Comparison of ENCODE assay signal across 13 cellular contexts in the genomic region with DNA sequence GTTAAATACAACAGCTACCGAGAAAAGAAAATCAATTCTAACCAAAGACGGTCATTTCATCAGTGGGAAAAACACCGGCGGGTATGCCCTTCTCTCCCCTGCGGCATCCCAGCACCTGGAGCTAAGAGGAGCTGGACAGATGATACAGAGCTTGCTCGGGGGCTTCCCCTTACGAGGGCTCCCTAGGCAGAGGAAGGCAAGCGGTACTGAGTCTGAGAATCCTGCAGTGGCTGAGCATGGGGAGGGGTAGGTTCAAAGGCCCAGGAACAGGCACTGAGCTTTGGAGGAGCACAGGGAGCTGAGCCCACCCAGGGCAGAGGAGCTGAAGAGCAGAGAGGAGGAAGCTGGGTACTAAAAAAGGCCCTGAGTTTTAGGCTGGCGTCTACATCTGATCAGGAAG. TPM values are rescaled to one million over a fixed set of nuclear protein-coding genes. Genes with fewer than 3 reads are reported as not detected.
DNase-seq lines count a peak whose midpoint lies in the region; ATAC-seq and TF ChIP-seq lines count a peak whose summit lies in the region.
"Had no signal": no experiment of that assay in that cellular context is flagged by ENCODE, and none has a peak within 500 bp of the region (broad histone marks: within the 10 kb centered on the region; RNA-seq: fewer than 3 reads in every experiment).

No MANE protein-coding gene starts in this region.

- no peaks in the 10 kb centered on the region for H3K27me3 ChIP-seq in RWPE2 (ENCODE audit: insufficient read depth, poor library complexity, severe bottlenecking)
- H3K27me3 ChIP-seq: gastrocnemius medialis, MG63 had no signal

- peaks cover 47% of the 10 kb centered on the region for H3K4me1 ChIP-seq in RWPE2 (ENCODE audit: insufficient read depth, poor library complexity, severe bottlenecking)

- peaks cover 22% of the 10 kb centered on the region for H3K36me3 ChIP-seq in RWPE2 (ENCODE audit: low read depth)
- H3K36me3 ChIP-seq: gastrocnemius medialis had no signal

- H3K27ac Mint-ChIP-seq in endothelial cell (ENCODE audit: unreplicated experiment) = no peak overlapping the region
- H3K27ac Mint-ChIP-seq in stimulated activated naive CD8-positive, alpha-beta T cell treated with anti-CD3 and anti-CD28 coated beads, Interleukin-15, amount 100 ng/mL, for 72 hours = peak overlapping the region in 1 of 2 donors; percentile 49

- no peak overlapping the region for H3K4me3 ChIP-seq in RWPE2 (ENCODE audit: severe bottlenecking)
- H3K4me3 ChIP-seq: gastrocnemius medialis, MG63 had no signal

- no peaks in the 10 kb centered on the region for H3K9me3 Mint-ChIP-seq in activated T-cell treated with anti-CD3 and anti-CD28 coated beads, Interleukin-2, amount 50 U/mL, for 4 hours
- no peaks in the 10 kb centered on the region for H3K9me3 Mint-ChIP-seq in endothelial cell (ENCODE audit: unreplicated experiment)
- H3K9me3 Mint-ChIP-seq in stimulated activated naive CD8-positive, alpha-beta T cell treated with anti-CD3 and anti-CD28 coated beads, Interleukin-15, amount 100 ng/mL, for 72 hours = no peaks in the 10 kb centered on the region

- peak overlapping the region; percentile 76 for H3K4me3 Mint-ChIP-seq in activated T-cell treated with anti-CD3 and anti-CD28 coated beads, Interleukin-2, amount 50 U/mL, for 4 hours
- peak overlapping the region; percentile 59 for H3K4me3 Mint-ChIP-seq in endothelial cell (ENCODE audit: unreplicated experiment)
- peak overlapping the region; percentile 70 for H3K4me3 Mint-ChIP-seq in stimulated activated naive CD8-positive, alpha-beta T cell treated with anti-CD3 and anti-CD28 coated beads, Interleukin-15, amount 100 ng/mL, for 72 hours

- no peak for TF ChIP-seq CTCF in RWPE2 (IDR thresholded peaks at IDR 0.05; ENCODE audit: poor library complexity, severe bottlenecking)
- TF ChIP-seq CTCF in endothelial cell (IDR thresholded peaks at IDR 0.05; ENCODE audit: unreplicated experiment) = no peak

- H3K9me3 ChIP-seq in RWPE2 (ENCODE audit: severe bottlenecking) = no peaks in the 10 kb centered on the region
- H3K9me3 ChIP-seq: gastrocnemius medialis, MG63 had no signal

- H3K4me1 Mint-ChIP-seq in activated T-cell treated with anti-CD3 and anti-CD28 coated beads, Interleukin-2, amount 50 U/mL, for 4 hours (ENCODE audit: low read depth) = peaks cover 91% of the 10 kb centered on the region
- H3K4me1 Mint-ChIP-seq in endothelial cell (ENCODE audit: unreplicated experiment) = peaks cover 43% of the 10 kb centered on the region
- peaks cover 95% of the 10 kb centered on the region for H3K4me1 Mint-ChIP-seq in stimulated activated naive CD8-positive, alpha-beta T cell treated with anti-CD3 and anti-CD28 coated beads, Interleukin-15, amount 100 ng/mL, for 72 hours

- H3K36me3 Mint-ChIP-seq in activated T-cell treated with anti-CD3 and anti-CD28 coated beads, Interleukin-2, amount 50 U/mL, for 4 hours (ENCODE audit: insufficient read depth) = peaks cover 22% of the 10 kb centered on the region
- H3K36me3 Mint-ChIP-seq in endothelial cell (ENCODE audit: low read depth, unreplicated experiment) = peaks cover 4% of the 10 kb centered on the region

- ATAC-seq in activated T-cell treated with anti-CD3 and anti-CD28 coated beads, Interleukin-2, amount 50 U/mL, for 4 hours = peak in 1 of 2 donors; percentile 47
- ATAC-seq in RWPE2 (ENCODE audit: low read depth) = peak; percentile 20; the same call in 1 of the 3 replicates
- ATAC-seq in stimulated activated naive CD8-positive, alpha-beta T cell treated with anti-CD3 and anti-CD28 coated beads, Interleukin-15, amount 100 ng/mL, for 72 hours = peak; percentile 66
- no peak for ATAC-seq in HG03521 (IDR thresholded peaks at IDR 0.05; ENCODE audit: unreplicated experiment)
- no peak for ATAC-seq in HG02840 (IDR thresholded peaks at IDR 0.05; ENCODE audit: low FRiP score, unreplicated experiment)
- ATAC-seq: gastrocnemius medialis, sciatic nerve had no signal

- H3K27me3 Mint-ChIP-seq in activated T-cell treated with anti-CD3 and anti-CD28 coated beads, Interleukin-2, amount 50 U/mL, for 4 hours (ENCODE audit: low read depth) = no peaks in the 10 kb centered on the region
- H3K27me3 Mint-ChIP-seq in endothelial cell (ENCODE audit: unreplicated experiment) = peaks cover 3% of the 10 kb centered on the region
- H3K27me3 Mint-ChIP-seq in stimulated activated naive CD8-positive, alpha-beta T cell treated with anti-CD3 and anti-CD28 coated beads, Interleukin-15, amount 100 ng/mL, for 72 hours = no peaks in the 10 kb centered on the region

- H3K27ac ChIP-seq in RWPE2 (ENCODE audit: poor library complexity, severe bottlenecking) = peak overlapping the region; percentile 11

- DNase-seq in activated T-cell treated with anti-CD3 and anti-CD28 coated beads, Interleukin-2, amount 50 U/mL, for 4 hours = no peak
- DNase-seq in activated T-cell treated with anti-CD3 and anti-CD28 coated beads, Interleukin-2, amount 50 U/mL, for 1 hour = no peak
- DNase-seq in RWPE2 (ENCODE audit: low spot score) (no peak), endothelial cell (ENCODE audit: low spot score) (no peak), NCI-H1417 treated with DMSO at 0.1 percent for 48 hours (lab: John Stamatoyannopoulos, UW) (no peak)
- DNase-seq in stimulated activated naive CD8-positive, alpha-beta T cell treated with anti-CD3 and anti-CD28 coated beads, Interleukin-15, amount 100 ng/mL, for 72 hours = no peak
- DNase-seq: gastrocnemius medialis, GF-D8, MG63, NCI-H510A treated with DMSO at 0.1 percent for 48 hours had no signal

RNA-seq across cellular contexts. Expression of gene STK24, which starts 12.7 kb away (rescaled TPM):
- 100 to 1,000 TPM; 135 to 152 (median 142) TPM for total RNA-seq in activated T-cell treated with anti-CD3 and anti-CD28 coated beads, Interleukin-2, amount 50 U/mL, for 4 hours
- total RNA-seq in endothelial cell (ENCODE audit: unreplicated experiment) = 92.3 TPM

Comparison
In these comparisons a context has a peak if more than half of its experiments do, and no peak if none do; other contexts are left out.
1. ATAC-seq: peak in RWPE2 (single experiment) and stimulated activated naive CD8-positive, alpha-beta T cell treated with anti-CD3 and anti-CD28 coated beads, Interleukin-15, amount 100 ng/mL, for 72 hours (single experiment); none in HG03521 (single experiment) and HG02840 (single experiment).
2. Peak in every context shown above with its lines, with median percentiles within 50 percentile points of each other: H3K4me3 Mint-ChIP-seq.